Comparison of ENCODE assay signal across 8 cellular contexts in the genomic region with DNA sequence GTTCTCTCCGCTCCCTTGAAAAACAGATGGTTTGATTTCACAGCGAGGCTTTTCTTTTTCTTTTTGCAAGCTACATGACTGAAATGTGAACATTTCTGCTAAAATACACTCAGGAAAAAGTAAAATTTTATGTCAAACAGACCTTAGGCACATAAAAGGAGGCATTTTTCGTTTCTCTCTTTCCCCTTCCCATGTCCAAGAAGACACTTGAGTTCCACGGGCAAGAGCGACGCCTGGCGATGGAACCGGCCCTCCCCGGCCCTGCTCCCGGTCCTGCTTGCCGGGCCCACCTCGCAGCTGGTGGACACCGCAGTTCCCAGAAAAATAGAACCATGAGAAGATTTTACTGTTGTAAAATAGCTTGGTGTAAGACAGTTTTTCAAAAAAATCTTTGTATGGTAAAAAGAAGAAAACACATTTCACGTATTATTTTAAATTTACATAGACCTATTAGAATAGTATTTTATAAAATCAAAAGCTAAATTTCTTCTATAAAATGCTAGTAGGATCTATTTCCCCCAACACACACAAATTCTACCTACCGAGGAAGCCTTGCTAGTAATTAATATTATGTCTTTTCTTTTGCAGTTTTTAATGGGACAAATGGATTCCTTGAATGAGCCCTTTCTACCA. TPM values are rescaled to one million over a fixed set of nuclear protein-coding genes. Genes with fewer than 3 reads are reported as not detected.
DNase-seq lines count a peak whose midpoint lies in the region; ATAC-seq and TF ChIP-seq lines count a peak whose summit lies in the region.

No MANE protein-coding gene starts in this region.

- H2AFZ ChIP-seq in KMS-11 (ENCODE audit: low read depth), result no peak overlapping the region

- peaks cover 22% of the 10 kb centered on the region for H3K27me3 Mint-ChIP-seq in activated B cell treated with CpG ODN at 0.5 μM for 24 hours

- no peaks in the 10 kb centered on the region for H3K27me3 ChIP-seq in KMS-11 (ENCODE audit: insufficient read depth, low read depth)

- no peaks in the 10 kb centered on the region for H3K36me3 ChIP-seq in KMS-11 (ENCODE audit: insufficient read depth)

- no peak overlapping the region for H3K27ac ChIP-seq in KMS-11

- H3K4me2 ChIP-seq in KMS-11, result no peak overlapping the region

- TF ChIP-seq CTCF in KMS-11 (conservative IDR thresholded peaks at IDR 0.05; ENCODE audit: low read depth, low read length) (0 out of 2 replicates have a peak, but pooled peaks have one; percentile 21), activated B cell treated with CpG ODN at 0.5 μM for 24 hours (IDR thresholded peaks at IDR 0.05) (no peak)

- intact Hi-C loops in activated B cell treated with CpG ODN at 0.5 μM for 24 hours (cut with micrococcal nuclease), result loop anchor here (1.0 kb wide), 1 partner anchor 44 kb away; no protein-coding TSS in a partner anchor
- intact Hi-C loops in left colon (cut with DNase I, micrococcal nuclease), result loop anchor here in 1 of 2 donors (5.0 kb wide), 1 partner anchor 118 kb away; no protein-coding TSS in a partner anchor

- H3K9ac ChIP-seq in KMS-11, result no peak overlapping the region

- CTCF ChIA-PET in activated B cell treated with CpG ODN at 0.5 μM for 24 hours (lab: Charles Lee), result interaction anchor here (0.7 to 2.2 kb wide), 3 partner anchors 43 to 360 kb away, joined by 3 to 23 read pairs (median 3); no protein-coding TSS in a partner anchor

- no peaks in the 10 kb centered on the region for H3K36me3 Mint-ChIP-seq in activated B cell treated with CpG ODN at 0.5 μM for 24 hours (ENCODE audit: low read depth)

- H3K27ac Mint-ChIP-seq in activated B cell treated with CpG ODN at 0.5 μM for 24 hours, result no peak overlapping the region

- H3K79me2 ChIP-seq in KMS-11 (ENCODE audit: insufficient read depth, low read depth), result no peaks in the 10 kb centered on the region

- H3K4me3 Mint-ChIP-seq in activated B cell treated with CpG ODN at 0.5 μM for 24 hours, result peak overlapping the region; percentile 67

- no peaks in the 10 kb centered on the region for H4K20me1 ChIP-seq in KMS-11 (ENCODE audit: insufficient read depth)

- DNase-seq in COLO829 (ENCODE audit: low spot score) (peak; percentile 45), activated B cell treated with CpG ODN at 0.5 μM for 24 hours (no peak), dermis microvascular lymphatic vessel endothelial cell (ENCODE audit: low read depth in 2 of 2) (peak; percentile 59 to 76), left colon (peak; percentile 61 to 80)
- DNase-seq in stimulated activated CD4-positive, alpha-beta T cell treated with anti-CD3 and anti-CD28 coated beads, Interleukin-15, amount 100 ng/mL, for 24 hours, result peak; percentile 61

- H3K4me3 ChIP-seq in KMS-11 (IDR thresholded peaks at IDR 0.05; ENCODE audit: insufficient read depth, low read depth, low read length), result no peak overlapping the region

- POLR2A ChIA-PET in activated B cell treated with CpG ODN at 0.5 μM for 24 hours (lab: Charles Lee), result no interaction called here

- H3K4me1 Mint-ChIP-seq in activated B cell treated with CpG ODN at 0.5 μM for 24 hours, result peaks cover 17% of the 10 kb centered on the region

- ATAC-seq in activated B cell treated with CpG ODN at 0.5 μM for 24 hours (ENCODE audit: low read depth) (peak; percentile 55), left colon (peak; percentile 83), HG02798 (IDR thresholded peaks at IDR 0.05; ENCODE audit: poor library complexity, unreplicated experiment) (no peak), HG02678 (IDR thresholded peaks at IDR 0.05; ENCODE audit: unreplicated experiment) (no peak)

- H3K9me3 Mint-ChIP-seq in activated B cell treated with CpG ODN at 0.5 μM for 24 hours, result no peaks in the 10 kb centered on the region

- H3K4me1 ChIP-seq in KMS-11 (ENCODE audit: low read depth, poor library complexity, severe bottlenecking), result no peaks in the 10 kb centered on the region

RNA-seq across cellular contexts. Expression of a gene that starts 2.3 kb away (rescaled TPM):
- total RNA-seq in activated B cell treated with CpG ODN at 0.5 μM for 24 hours (not detected in 2 replicates), dermis microvascular lymphatic vessel endothelial cell (not detected in 2 replicates), left colon (1 to 10 TPM; 1.6 to 2.7 TPM)

RNA-seq across cellular contexts. Expression of a gene that starts 25.5 kb away (rescaled TPM):
- total RNA-seq in activated B cell treated with CpG ODN at 0.5 μM for 24 hours (80.1 and 81.8 TPM in 2 replicates), dermis microvascular lymphatic vessel endothelial cell (85.6 and 93.8 TPM in 2 replicates), left colon (10 to 100 TPM; 74.3 to 91.1 TPM)

RNA-seq across cellular contexts. Expression of a gene that starts 26.4 kb away (rescaled TPM):
- 24.4 and 33.3 TPM in 2 replicates for total RNA-seq in activated B cell treated with CpG ODN at 0.5 μM for 24 hours
- total RNA-seq in dermis microvascular lymphatic vessel endothelial cell, result 8.9 and 16.6 TPM in 2 replicates
- 100 to 1,000 TPM in 1 of 2 donors, 10 to 100 TPM in 1; 79.7 to 122 TPM for total RNA-seq in left colon

Comparison
In these comparisons a context has a peak if more than half of its experiments do, and no peak if none do; other contexts are left out.
1. ATAC-seq: peak in activated B cell treated with CpG ODN at 0.5 μM for 24 hours (single experiment) and left colon (single experiment); none in HG02798 (single experiment) and HG02678 (single experiment).